In the genomic region with DNA sequence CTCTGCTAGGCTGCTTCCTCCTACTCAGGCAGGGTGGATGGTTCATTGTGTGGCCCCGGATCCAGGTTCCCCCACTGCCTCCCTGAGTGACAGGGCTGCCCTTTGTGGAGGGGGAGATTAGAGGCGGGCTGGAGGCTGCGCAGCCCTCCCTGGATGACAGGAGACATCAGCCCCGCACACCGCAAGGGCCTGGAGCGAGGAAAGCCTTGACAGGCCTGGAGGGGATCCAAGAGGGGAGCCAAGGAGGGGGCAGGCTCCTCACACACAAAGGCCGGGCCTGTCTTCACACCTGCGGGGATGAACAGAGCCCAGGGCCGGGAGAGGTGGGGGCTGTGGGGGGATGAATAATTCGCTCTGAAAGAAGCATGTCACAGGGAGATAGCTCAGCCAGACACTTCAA, we compare ENCODE assay signal across 20 cellular contexts.
"Had no signal": no experiment of that assay in that cellular context is flagged by ENCODE, and none has a peak within 500 bp of the region (broad histone marks: within the 10 kb centered on the region; RNA-seq: fewer than 3 reads in every experiment).

No MANE protein-coding gene starts in this region.

- H3K36me3 ChIP-seq: brain microvascular endothelial cell, esophagus muscularis mucosa, uterus had no signal

- H2AFZ ChIP-seq: hepatocyte had no signal

- H3K4me3 Mint-ChIP-seq: activated CD4-positive, alpha-beta T cell treated with anti-CD3 and anti-CD28 coated beads, Interleukin-2, amount 10 ng/mL, durations not matched to agents 7 days and 5 days; activated CD8-positive, alpha-beta T cell treated with anti-CD3 and anti-CD28 coated beads, Interleukin-2, amount 10 ng/mL, durations not matched to agents 7 days and 5 days; effector memory CD8-positive, alpha-beta T cell; nephron; T-helper 2 cell treated with Interferon-gamma antibody and Interleukin-4, amounts not matched to agents 5 μg/mL and 100 μg/mL, for 36 hours had no signal

- H3K9me3 ChIP-seq: testis had no signal

- H3K4me2 ChIP-seq: hepatocyte had no signal

- ATAC-seq: activated CD8-positive, alpha-beta T cell treated with anti-CD3 and anti-CD28 coated beads, Interleukin-2, amount 10 ng/mL, durations not matched to agents 7 days and 5 days; activated naive CD4-positive, alpha-beta T cell treated with anti-CD3 and anti-CD28 coated beads, Interleukin-2, amount 50 U/mL, for 72 hours; effector memory CD8-positive, alpha-beta T cell had no signal

- H3K79me2 ChIP-seq: hepatocyte had no signal

- H3K4me1 ChIP-seq: testis, uterus had no signal

- H3K4me3 ChIP-seq: esophagus muscularis mucosa, hepatocyte, testis, uterus had no signal

- H3K27ac Mint-ChIP-seq: activated CD4-positive, alpha-beta T cell treated with anti-CD3 and anti-CD28 coated beads, Interleukin-2, amount 10 ng/mL, durations not matched to agents 7 days and 5 days; activated CD8-positive, alpha-beta T cell treated with anti-CD3 and anti-CD28 coated beads, Interleukin-2, amount 10 ng/mL, durations not matched to agents 7 days and 5 days; activated naive CD4-positive, alpha-beta T cell treated with anti-CD3 and anti-CD28 coated beads, Interleukin-2, amount 50 U/mL, for 72 hours; effector memory CD8-positive, alpha-beta T cell; nephron; T-helper 2 cell treated with Interferon-gamma antibody and Interleukin-4, amounts not matched to agents 5 μg/mL and 100 μg/mL, for 36 hours had no signal

- H3K4me1 Mint-ChIP-seq: nephron had no signal

- H3K27ac ChIP-seq: brain microvascular endothelial cell, esophagus muscularis mucosa, hepatocyte, testis, uterus, VCaP had no signal

- H3K27me3 ChIP-seq: hepatocyte, testis, uterus had no signal

- H3K9me3 Mint-ChIP-seq: activated CD4-positive, alpha-beta T cell treated with anti-CD3 and anti-CD28 coated beads, Interleukin-2, amount 10 ng/mL, durations not matched to agents 7 days and 5 days; activated naive CD4-positive, alpha-beta T cell treated with anti-CD3 and anti-CD28 coated beads, Interleukin-2, amount 50 U/mL, for 72 hours; effector memory CD8-positive, alpha-beta T cell; nephron; T-helper 2 cell treated with Interferon-gamma antibody and Interleukin-4, amounts not matched to agents 5 μg/mL and 100 μg/mL, for 36 hours had no signal

- DNase-seq: activated CD4-positive, alpha-beta T cell treated with anti-CD3 and anti-CD28 coated beads, Interleukin-2, amount 10 ng/mL, durations not matched to agents 7 days and 5 days; activated CD4-positive, CD25-positive, alpha-beta regulatory T cell treated with anti-CD3 and anti-CD28 coated beads, Interleukin-2, amount 50 U/mL, for 72 hours; activated CD8-positive, alpha-beta T cell treated with anti-CD3 and anti-CD28 coated beads, Interleukin-2, amount 10 ng/mL, durations not matched to agents 7 days and 5 days; activated T-cell treated with anti-CD3 and anti-CD28 coated beads, Interleukin-2, amount 50 U/mL, for 1 hour; aorta; brain microvascular endothelial cell; effector memory CD8-positive, alpha-beta T cell; glutamatergic neuron; stimulated activated CD4-positive, alpha-beta T cell treated with anti-CD3 and anti-CD28 coated beads, Interleukin-2, amount 100 ng/mL, for 48 hours; stimulated activated CD8-positive, alpha-beta memory T cell treated with anti-CD3 and anti-CD28 coated beads, Interleukin-4, amount 100 ng/mL, for 48 hours; stimulated activated naive CD4-positive, alpha-beta T cell; testis; trophoblast cell; uterus had no signal

- H3K36me3 Mint-ChIP-seq: activated naive CD4-positive, alpha-beta T cell treated with anti-CD3 and anti-CD28 coated beads, Interleukin-2, amount 50 U/mL, for 72 hours had no signal
